In the genomic region with DNA sequence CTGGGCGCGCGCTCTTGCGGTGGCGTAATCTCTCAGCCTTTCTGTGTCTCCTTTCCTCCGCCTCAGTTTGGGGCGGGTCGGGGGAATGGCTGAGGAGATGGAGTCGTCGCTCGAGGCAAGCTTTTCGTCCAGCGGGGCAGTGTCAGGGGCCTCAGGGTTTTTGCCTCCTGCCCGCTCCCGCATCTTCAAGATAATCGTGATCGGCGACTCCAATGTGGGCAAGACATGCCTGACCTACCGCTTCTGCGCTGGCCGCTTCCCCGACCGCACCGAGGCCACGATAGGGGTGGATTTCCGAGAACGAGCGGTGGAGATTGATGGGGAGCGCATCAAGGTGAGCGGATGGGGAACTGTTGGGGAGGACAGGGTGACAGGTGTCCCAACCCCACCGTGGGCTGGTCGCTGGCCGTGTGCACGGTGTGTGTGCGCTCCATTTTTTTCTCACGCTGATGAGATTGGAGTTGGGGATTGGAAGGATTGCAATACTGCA, we compare ENCODE assay signal across 8 cellular contexts. TPM values are rescaled to one million over a fixed set of nuclear protein-coding genes. Genes with fewer than 3 reads are reported as not detected.
DNase-seq lines count a peak whose midpoint lies in the region; TF ChIP-seq lines count a peak whose summit lies in the region.

A gene (plus strand): TSS at position 11 of the 490 bp plus-strand sequence. CDS start 75 bp downstream, at position 86.

- H3K9me3 ChIP-seq in HAP-1 (peaks cover 5% of the 10 kb centered on the region; the same call in 1 of the 2 replicates), OCI-LY3 (ENCODE audit: insufficient read depth, low read length) (no peaks in the 10 kb centered on the region)

- H3K9ac ChIP-seq in OCI-LY3 (ENCODE audit: low read length) = peak within 1 kb of the TSS; percentile 74
- H3K9ac ChIP-seq in mesendoderm (ENCODE audit: low read length) = peak within 1 kb of the TSS; percentile 92

- peaks cover 15% of the 10 kb centered on the region for H3K79me2 ChIP-seq in OCI-LY3 (ENCODE audit: low read length)
- peaks cover 27% of the 10 kb centered on the region for H3K79me2 ChIP-seq in mesendoderm (ENCODE audit: control insufficient read depth, insufficient read depth, low read length)

- H2BK5ac ChIP-seq in mesendoderm (ENCODE audit: low read length) = peak within 1 kb of the TSS; percentile 8

- H4K20me1 ChIP-seq in OCI-LY3 (ENCODE audit: insufficient read depth, low read length) = no peaks in the 10 kb centered on the region

- peak within 1 kb of the TSS; percentile 28 for H3K18ac ChIP-seq in mesendoderm (ENCODE audit: low read length)

- H3K4me2 ChIP-seq in OCI-LY3 (ENCODE audit: low read length) (peak within 1 kb of the TSS; percentile 87), mesendoderm (ENCODE audit: low read length) (peak within 1 kb of the TSS; percentile 96)

- peak; percentile 47 for DNase-seq in NCI-H146 (lab: John Stamatoyannopoulos, UW)
- DNase-seq in NCI-H146 treated with DMSO at 0.1 percent for 48 hours (lab: John Stamatoyannopoulos, UW; ENCODE audit: unreplicated experiment) = no peak
- DNase-seq in HAP-1 (ENCODE audit: low spot score in 2 of 2) = no peak
- no peak for DNase-seq in dermis blood vessel endothelial cell
- no peak for DNase-seq in mesendoderm
- DNase-seq in stimulated activated naive CD4-positive, alpha-beta T cell treated with Interleukin-2 at 50 U/mL for 16 hours (lab: John Stamatoyannopoulos, UW) = no peak

- TF ChIP-seq CTCF in OCI-LY3 (IDR thresholded peaks at IDR 0.05; ENCODE audit: low read depth, low read length) = no peak

- H3K56ac ChIP-seq in mesendoderm (ENCODE audit: low read length) = peak within 1 kb of the TSS; percentile 94

- peaks cover 9% of the 10 kb centered on the region for H3K79me1 ChIP-seq in mesendoderm (ENCODE audit: low read length)

- H2AFZ ChIP-seq in OCI-LY3 (ENCODE audit: low read depth, low read length) = peak within 1 kb of the TSS; percentile 83

- no peak within 1 kb of the TSS for H3K4ac ChIP-seq in mesendoderm (ENCODE audit: low read depth, low read length)

- H3K27ac ChIP-seq in OCI-LY3 (ENCODE audit: low read length) (peak within 1 kb of the TSS; percentile 81), mesendoderm (ENCODE audit: low read depth, low read length) (peak within 1 kb of the TSS; percentile 97), urinary bladder (ENCODE audit: low read depth) (peak within 1 kb of the TSS; percentile 97)

- H2BK15ac ChIP-seq in mesendoderm (replicated peaks; ENCODE audit: low read depth) = no peak within 1 kb of the TSS

- no CpG with 5 or more reads among the region's 36 CpGs for WGBS in mesendoderm (ENCODE audit: extremely low coverage, insufficient coverage, low lambda C conversion rate)
- WGBS in urinary bladder = under 1% methylated on average over 36 of the region's 36 CpGs

- H2BK120ac ChIP-seq in mesendoderm (ENCODE audit: low read depth, low read length) = no peak within 1 kb of the TSS

- peaks cover 3% of the 10 kb centered on the region; the same call in 1 of the 2 replicates for H3K36me3 ChIP-seq in HAP-1 (replicated peaks)
- H3K36me3 ChIP-seq in OCI-LY3 (replicated peaks; ENCODE audit: low read depth, low read length) = no peaks in the 10 kb centered on the region
- no peaks in the 10 kb centered on the region for H3K36me3 ChIP-seq in mesendoderm (ENCODE audit: control insufficient read depth, insufficient read depth, low read length)
- H3K36me3 ChIP-seq in urinary bladder (ENCODE audit: insufficient read depth) = no peaks in the 10 kb centered on the region

- no peak within 1 kb of the TSS for H4K5ac ChIP-seq in mesendoderm (ENCODE audit: low read length)

- H3K4me1 ChIP-seq in HAP-1 (peaks cover 36% of the 10 kb centered on the region), OCI-LY3 (ENCODE audit: low read length) (peaks cover 33% of the 10 kb centered on the region), mesendoderm (ENCODE audit: control insufficient read depth, low read depth, low read length) (peaks cover 4% of the 10 kb centered on the region), urinary bladder (ENCODE audit: insufficient read depth) (no peaks in the 10 kb centered on the region)

- peak within 1 kb of the TSS; percentile 81 for H3K23ac ChIP-seq in mesendoderm (ENCODE audit: low read length)

- in situ Hi-C loops in HAP-1 (cut with MboI; ENCODE audit: low sequenced_read_pairs) = no loop called here

- H3K27me3 ChIP-seq in HAP-1 (ENCODE audit: low read depth) = no peaks in the 10 kb centered on the region; the same call in 1 of the 2 replicates
- no peaks in the 10 kb centered on the region for H3K27me3 ChIP-seq in OCI-LY3 (ENCODE audit: low read depth, low read length)
- no peaks in the 10 kb centered on the region for H3K27me3 ChIP-seq in mesendoderm (ENCODE audit: insufficient read depth, low read length, poor library complexity)

- H4K8ac ChIP-seq in mesendoderm (ENCODE audit: low read depth, low read length) = no peak within 1 kb of the TSS

- H3K4me3 ChIP-seq in HAP-1 = peak within 1 kb of the TSS; percentile 82
- H3K4me3 ChIP-seq in OCI-LY3 (ENCODE audit: low read length) = peak within 1 kb of the TSS; percentile 80
- peak within 1 kb of the TSS; percentile 91 for H3K4me3 ChIP-seq in mesendoderm (ENCODE audit: low read length)
- peak within 1 kb of the TSS; percentile 65 for H3K4me3 ChIP-seq in urinary bladder (ENCODE audit: low read depth, low read length)

- H2AK5ac ChIP-seq in mesendoderm (ENCODE audit: low read length) = no peak within 1 kb of the TSS

RNA-seq across cellular contexts. Expression of the gene that starts here (rescaled TPM):
- 19.3 and 27.1 TPM in 2 replicates for total RNA-seq in dermis blood vessel endothelial cell
- polyA plus RNA-seq in mesendoderm (2013, experiment 1 of 2) = 4.7 TPM
- polyA plus RNA-seq in mesendoderm (2013, experiment 2 of 2) = 5.4 TPM
- total RNA-seq in urinary bladder = 46.7 TPM
- polyA plus RNA-seq in urinary bladder = 7.7 TPM
